In the genomic region with DNA sequence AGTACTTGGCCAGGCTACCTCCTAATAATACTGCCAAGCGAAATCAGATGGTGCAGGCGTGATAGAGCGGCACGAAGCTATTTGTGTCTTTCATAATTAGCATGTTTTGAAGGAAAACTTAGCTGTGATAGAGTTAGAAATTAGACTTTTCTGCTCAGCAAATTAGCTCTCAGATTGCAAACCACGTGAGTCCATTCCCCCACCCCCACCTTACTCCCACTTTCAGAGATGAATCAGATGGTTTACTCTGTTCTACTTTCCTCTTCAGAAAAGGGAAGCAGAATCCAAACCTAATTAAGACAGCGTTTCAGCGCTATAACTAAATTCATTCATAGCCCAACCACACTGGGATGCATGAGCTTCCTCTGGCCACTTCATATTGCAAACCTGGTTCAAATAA, we compare ENCODE assay signal across 1 cellular context.
TF ChIP-seq lines count a peak whose summit lies in the region.

No MANE protein-coding gene starts in this region.

TF ChIP-seq in GM12878, 131 proteins besides CTCF, POLR2A, EP300 and RAD21 (continued from another document):
- TF ChIP-seq, protein P1, sequence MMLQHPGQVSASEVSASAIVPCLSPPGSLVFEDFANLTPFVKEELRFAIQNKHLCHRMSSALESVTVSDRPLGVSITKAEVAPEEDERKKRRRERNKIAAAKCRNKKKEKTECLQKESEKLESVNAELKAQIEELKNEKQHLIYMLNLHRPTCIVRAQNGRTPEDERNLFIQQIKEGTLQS (IDR thresholded peaks at IDR 0.05; ENCODE audit: borderline replicate concordance, extremely low read depth, low read depth, low read length): no peak
- TF ChIP-seq MLLT1 (IDR thresholded peaks at IDR 0.05): no peak
- TF ChIP-seq SMC3 (IDR thresholded peaks at IDR 0.05; ENCODE audit: borderline replicate concordance, low read length): no peak
- TF ChIP-seq, protein P2, sequence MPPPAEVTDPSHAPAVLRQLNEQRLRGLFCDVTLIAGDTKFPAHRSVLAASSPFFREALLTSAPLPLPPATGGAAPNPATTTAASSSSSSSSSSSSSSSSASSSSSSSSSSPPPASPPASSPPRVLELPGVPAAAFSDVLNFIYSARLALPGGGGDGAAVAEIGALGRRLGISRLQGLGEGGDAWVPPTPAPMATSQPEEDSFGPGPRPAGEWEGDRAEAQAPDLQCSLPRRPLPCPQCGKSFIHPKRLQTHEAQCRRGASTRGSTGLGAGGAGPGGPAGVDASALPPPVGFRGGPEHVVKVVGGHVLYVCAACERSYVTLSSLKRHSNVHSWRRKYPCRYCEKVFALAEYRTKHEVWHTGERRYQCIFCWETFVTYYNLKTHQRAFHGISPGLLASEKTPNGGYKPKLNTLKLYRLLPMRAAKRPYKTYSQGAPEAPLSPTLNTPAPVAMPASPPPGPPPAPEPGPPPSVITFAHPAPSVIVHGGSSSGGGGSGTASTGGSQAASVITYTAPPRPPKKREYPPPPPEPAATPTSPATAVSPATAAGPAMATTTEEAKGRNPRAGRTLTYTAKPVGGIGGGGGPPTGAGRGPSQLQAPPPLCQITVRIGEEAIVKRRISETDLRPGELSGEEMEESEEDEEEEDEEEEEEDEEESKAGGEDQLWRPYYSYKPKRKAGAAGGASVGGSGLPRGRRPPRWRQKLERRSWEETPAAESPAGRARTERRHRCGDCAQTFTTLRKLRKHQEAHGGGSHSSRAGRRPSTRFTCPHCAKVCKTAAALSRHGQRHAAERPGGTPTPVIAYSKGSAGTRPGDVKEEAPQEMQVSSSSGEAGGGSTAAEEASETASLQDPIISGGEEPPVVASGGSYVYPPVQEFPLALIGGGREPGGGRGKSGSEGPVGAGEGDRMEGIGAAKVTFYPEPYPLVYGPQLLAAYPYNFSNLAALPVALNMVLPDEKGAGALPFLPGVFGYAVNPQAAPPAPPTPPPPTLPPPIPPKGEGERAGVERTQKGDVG (CRISPR knock-in tag; IDR thresholded peaks at IDR 0.05): no peak
- no peak for TF ChIP-seq ETV6 (conservative IDR thresholded peaks at IDR 0.05 in 1 of 2, IDR thresholded peaks at IDR 0.05 in 1 of 2; ENCODE audit: borderline replicate concordance in 1 of 2, low read depth in 1 of 2)
- peak; percentile 38; the same call in 1 of the 2 replicates for TF ChIP-seq NBN (IDR thresholded peaks at IDR 0.05)
- peak; percentile 65 for TF ChIP-seq IRF4 (IDR thresholded peaks at IDR 0.05; ENCODE audit: low read depth, low read length)
- TF ChIP-seq, protein P3, sequence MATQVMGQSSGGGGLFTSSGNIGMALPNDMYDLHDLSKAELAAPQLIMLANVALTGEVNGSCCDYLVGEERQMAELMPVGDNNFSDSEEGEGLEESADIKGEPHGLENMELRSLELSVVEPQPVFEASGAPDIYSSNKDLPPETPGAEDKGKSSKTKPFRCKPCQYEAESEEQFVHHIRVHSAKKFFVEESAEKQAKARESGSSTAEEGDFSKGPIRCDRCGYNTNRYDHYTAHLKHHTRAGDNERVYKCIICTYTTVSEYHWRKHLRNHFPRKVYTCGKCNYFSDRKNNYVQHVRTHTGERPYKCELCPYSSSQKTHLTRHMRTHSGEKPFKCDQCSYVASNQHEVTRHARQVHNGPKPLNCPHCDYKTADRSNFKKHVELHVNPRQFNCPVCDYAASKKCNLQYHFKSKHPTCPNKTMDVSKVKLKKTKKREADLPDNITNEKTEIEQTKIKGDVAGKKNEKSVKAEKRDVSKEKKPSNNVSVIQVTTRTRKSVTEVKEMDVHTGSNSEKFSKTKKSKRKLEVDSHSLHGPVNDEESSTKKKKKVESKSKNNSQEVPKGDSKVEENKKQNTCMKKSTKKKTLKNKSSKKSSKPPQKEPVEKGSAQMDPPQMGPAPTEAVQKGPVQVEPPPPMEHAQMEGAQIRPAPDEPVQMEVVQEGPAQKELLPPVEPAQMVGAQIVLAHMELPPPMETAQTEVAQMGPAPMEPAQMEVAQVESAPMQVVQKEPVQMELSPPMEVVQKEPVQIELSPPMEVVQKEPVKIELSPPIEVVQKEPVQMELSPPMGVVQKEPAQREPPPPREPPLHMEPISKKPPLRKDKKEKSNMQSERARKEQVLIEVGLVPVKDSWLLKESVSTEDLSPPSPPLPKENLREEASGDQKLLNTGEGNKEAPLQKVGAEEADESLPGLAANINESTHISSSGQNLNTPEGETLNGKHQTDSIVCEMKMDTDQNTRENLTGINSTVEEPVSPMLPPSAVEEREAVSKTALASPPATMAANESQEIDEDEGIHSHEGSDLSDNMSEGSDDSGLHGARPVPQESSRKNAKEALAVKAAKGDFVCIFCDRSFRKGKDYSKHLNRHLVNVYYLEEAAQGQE (IDR thresholded peaks at IDR 0.05; ENCODE audit: low read depth, low read length): no peak
- TF ChIP-seq CBFB (IDR thresholded peaks at IDR 0.05; ENCODE audit: low read depth): no peak
- no peak for TF ChIP-seq SUPT20H (IDR thresholded peaks at IDR 0.05; ENCODE audit: borderline replicate concordance, control insufficient read depth, low read depth, low read length)
- TF ChIP-seq IKZF2 (IDR thresholded peaks at IDR 0.05): peak; percentile 59 to 65; a peak in 3 of 4 replicates
- TF ChIP-seq JUND (IDR thresholded peaks at IDR 0.05; ENCODE audit: low read depth, low read length): no peak
- no peak for TF ChIP-seq SP1 (IDR thresholded peaks at IDR 0.05; ENCODE audit: low read depth, low read length)
- peak; percentile 41; the same call in 1 of the 2 replicates for TF ChIP-seq SPI1 (IDR thresholded peaks at IDR 0.05; ENCODE audit: borderline replicate concordance, insufficient read depth, low read depth, low read length)
- no peak for TF ChIP-seq NFXL1 (IDR thresholded peaks at IDR 0.05; ENCODE audit: borderline replicate concordance)
- TF ChIP-seq RB1 (IDR thresholded peaks at IDR 0.05; ENCODE audit: borderline replicate concordance): no peak
- no peak for TF ChIP-seq HDAC2 (IDR thresholded peaks at IDR 0.05)
- no peak for TF ChIP-seq BMI1 (IDR thresholded peaks at IDR 0.05; ENCODE audit: borderline replicate concordance)
- peak; percentile 40 for TF ChIP-seq MTA2 (IDR thresholded peaks at IDR 0.05; ENCODE audit: low read depth)
- TF ChIP-seq IKZF1 (conservative IDR thresholded peaks at IDR 0.05): peak; percentile 62
